ENCODE assay signal across 20 cellular contexts in genomic region chr16:50812046-50812445, GRCh38.
"Had no signal": no experiment of that assay in that cellular context is flagged by ENCODE, and none has a peak within 500 bp of the region (broad histone marks: within the 10 kb centered on the region; RNA-seq: fewer than 3 reads in every experiment).

No MANE protein-coding gene starts in this region.

- H3K4me2 ChIP-seq: SK-N-SH had no signal

- H3K9me3 ChIP-seq: SK-N-SH had no signal

- DNase-seq: KBM-7, NCI-H1048, NCI-H1105, NCI-H1417, NCI-H1436 treated with DMSO at 0.1 percent for 48 hours, NCI-H1694, NCI-H187 treated with DMSO at 0.1 percent for 48 hours, NCI-H2081 treated with DMSO at 0.1 percent for 48 hours, NCI-H2171, NCI-H226, NCI-H446, NCI-H510A, NCI-H524 treated with DMSO at 0.1 percent for 48 hours, NCI-H69, NCI-H774, Right ventricle myocardium superior, RPMI8226, SK-N-SH, SW 1271 had no signal

- H3K27ac ChIP-seq: HL-60 had no signal

- H3K9ac ChIP-seq: SK-N-SH had no signal
